In the genomic region with DNA sequence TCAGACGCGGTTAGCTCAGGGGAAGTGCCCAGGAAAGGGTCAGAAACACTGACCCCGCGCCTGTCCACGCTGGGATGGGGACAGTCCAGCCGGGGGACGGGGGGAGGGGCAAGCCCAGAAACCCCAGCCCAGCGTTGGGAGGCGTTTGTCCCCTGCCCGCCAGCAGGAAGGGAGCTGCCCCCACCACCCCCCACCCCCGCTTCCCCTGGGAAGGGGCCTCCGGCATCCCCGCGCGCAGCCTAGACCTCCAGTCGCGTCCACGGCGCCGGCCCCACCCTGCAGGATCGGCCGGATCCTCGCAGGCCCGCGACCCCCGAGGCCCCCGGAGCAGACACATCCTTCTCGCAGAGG, we compare ENCODE assay signal across 8 cellular contexts. TPM values are rescaled to one million over a fixed set of nuclear protein-coding genes. Genes with fewer than 3 reads are reported as not detected.
DNase-seq lines count a peak whose midpoint lies in the region; ATAC-seq and TF ChIP-seq lines count a peak whose summit lies in the region.

No MANE protein-coding gene starts in this region.

- peak overlapping the region in 1 of 2 experiments; percentile 92 for H3K14ac ChIP-seq in mesenchymal stem cell (ENCODE audit: low read length in 2 of 2)

- H3K27me3 Mint-ChIP-seq in MCF 10A (ENCODE audit: insufficient read depth, unreplicated experiment) = no peaks in the 10 kb centered on the region

- peak overlapping the region; percentile 38 for H2AFZ ChIP-seq in ACC112 (ENCODE audit: low read length, unreplicated experiment)
- peak overlapping the region; percentile 51 for H2AFZ ChIP-seq in mesenchymal stem cell (ENCODE audit: low read depth, low read length)

- no peak overlapping the region for H2BK5ac ChIP-seq in mesenchymal stem cell (ENCODE audit: low read depth, low read length, poor library complexity, severe bottlenecking)

- POLR2A ChIA-PET in MCF 10A (lab: Yijun Ruan, JAX) = interaction anchor here (0.6 to 6.8 kb wide), 12 partner anchors 14 to 114 kb away, joined by 3 to 203 read pairs (median 4); partner anchors contain the start of genes DDX39A and DNAJB1

- peak overlapping the region; percentile 62 for H4K8ac ChIP-seq in mesenchymal stem cell (ENCODE audit: low read length)

- intact Hi-C loops in MCF 10A (cut with micrococcal nuclease) = no loop called here

- H3K36me3 ChIP-seq in ACC112 (ENCODE audit: insufficient read depth, low read length) (no peaks in the 10 kb centered on the region), mesenchymal stem cell (ENCODE audit: control insufficient read depth in 1 of 2, insufficient read depth in 2 of 2, low read depth in 1 of 2, low read length in 2 of 2) (peaks cover 14 to 21% of the 10 kb centered on the region in 2 experiments)

- H3K4me3 ChIP-seq in ACC112 (ENCODE audit: low read depth, low read length) = peak overlapping the region; percentile 95
- peak overlapping the region; percentile 80 for H3K4me3 ChIP-seq in HFF-Myc (replicated peaks; ENCODE audit: low read depth, low read length)
- peak overlapping the region; percentile 74 to 89 for H3K4me3 ChIP-seq in mesenchymal stem cell (ENCODE audit: insufficient read depth in 1 of 2, low read depth in 1 of 2, low read length in 2 of 2)

- H2AK5ac ChIP-seq in mesenchymal stem cell (ENCODE audit: low read length, severe bottlenecking) = no peak overlapping the region

- peaks cover 24% of the 10 kb centered on the region for H3K36me3 Mint-ChIP-seq in MCF 10A (ENCODE audit: insufficient read depth, unreplicated experiment)

- H3K27ac Mint-ChIP-seq in MCF 10A (ENCODE audit: low read depth, unreplicated experiment) = peak overlapping the region; percentile 83

- peak overlapping the region; percentile 84 for H3K9ac ChIP-seq in mesenchymal stem cell (ENCODE audit: low read length)

- no peaks in the 10 kb centered on the region for H3K9me3 Mint-ChIP-seq in MCF 10A (ENCODE audit: unreplicated experiment)

- no peaks in the 10 kb centered on the region for H3K27me3 ChIP-seq in ACC112 (ENCODE audit: insufficient read depth, low read length)
- no peaks in the 10 kb centered on the region for H3K27me3 ChIP-seq in mesenchymal stem cell (ENCODE audit: control insufficient read depth in 1 of 2, insufficient read depth in 1 of 2, low read length in 2 of 2)

- no peak for ATAC-seq in HG02870 (IDR thresholded peaks at IDR 0.05; ENCODE audit: unreplicated experiment)

- peak overlapping the region in 1 of 2 experiments; percentile 40 for H2BK12ac ChIP-seq in mesenchymal stem cell (ENCODE audit: low read length in 2 of 2)

- H3K4me1 ChIP-seq in ACC112 (ENCODE audit: control insufficient read depth, insufficient read depth, low read length, unreplicated experiment) = peaks cover 19% of the 10 kb centered on the region
- H3K4me1 ChIP-seq in mesenchymal stem cell (ENCODE audit: control insufficient read depth, insufficient read depth, low read depth, low read length) = peaks cover 20% of the 10 kb centered on the region

- peak overlapping the region; percentile 53 to 97 for H3K18ac ChIP-seq in mesenchymal stem cell (ENCODE audit: low read depth in 1 of 2, low read length in 2 of 2)

- no peak for TF ChIP-seq CTCF in HFF-Myc (IDR thresholded peaks at IDR 0.05; ENCODE audit: low read depth, low read length, missing control alignments)
- TF ChIP-seq CTCF in MCF 10A (IDR thresholded peaks at IDR 0.05; ENCODE audit: unreplicated experiment) = no peak

- peak overlapping the region; percentile 76 for H3K4me3 Mint-ChIP-seq in MCF 10A (ENCODE audit: unreplicated experiment)

- H3K27ac ChIP-seq in ACC112 (ENCODE audit: low read depth, low read length) = no peak overlapping the region
- H3K27ac ChIP-seq in mesenchymal stem cell (ENCODE audit: low read length, poor library complexity, severe bottlenecking) = peak overlapping the region; percentile 1

- CTCF ChIA-PET in MCF 10A (lab: Yijun Ruan, JAX) = interaction anchor here (0.7 to 6.6 kb wide), 6 partner anchors 8 to 161 kb away, joined by 3 to 50 read pairs (median 4); no protein-coding TSS in a partner anchor

- peaks cover 4% of the 10 kb centered on the region for H3K79me1 ChIP-seq in mesenchymal stem cell (replicated peaks; ENCODE audit: low read length, poor library complexity, severe bottlenecking)

- peak overlapping the region in 1 of 2 experiments; percentile 85 for H3K4ac ChIP-seq in mesenchymal stem cell (ENCODE audit: low read depth in 1 of 2, low read length in 2 of 2)

- H2BK120ac ChIP-seq in mesenchymal stem cell (ENCODE audit: low read depth, low read length) = peak overlapping the region; percentile 93

- H3K4me2 ChIP-seq in mesenchymal stem cell (ENCODE audit: low read length, poor library complexity, severe bottlenecking) = peak overlapping the region; percentile 89

- H3K4me1 Mint-ChIP-seq in MCF 10A (ENCODE audit: insufficient read depth, unreplicated experiment) = peaks cover 38% of the 10 kb centered on the region

- peak overlapping the region in 1 of 2 experiments; percentile 60 for H3K23ac ChIP-seq in mesenchymal stem cell (ENCODE audit: low read length in 2 of 2)

- BruUV-seq in MCF 10A (replicated peaks; lab: Mats Ljungman, UMichigan) = no TSS peak

- WGBS in mesenchymal stem cell = under 1% methylated on average over 21 of the region's 28 CpGs

- DNase-seq in HFF-Myc (ENCODE audit: extremely low read depth, low read depth) (no peak), MCF 10A (ENCODE audit: unreplicated experiment) (no peak), mesenchymal stem cell (no peak), NCI-H526 (lab: John Stamatoyannopoulos, UW) (no peak), A172 (ENCODE audit: low spot score) (no peak)
- DNase-seq in activated CD4-positive, CD25-positive, alpha-beta regulatory T cell (lab: John Stamatoyannopoulos, UW) = no peak

- peak overlapping the region; percentile 68 for H2BK15ac ChIP-seq in mesenchymal stem cell (ENCODE audit: low read depth, poor library complexity, severe bottlenecking)

- H3K9me3 ChIP-seq in mesenchymal stem cell (ENCODE audit: control insufficient read depth, low read length) = no peaks in the 10 kb centered on the region

- H4K91ac ChIP-seq in mesenchymal stem cell (ENCODE audit: low read length) = peak overlapping the region; percentile 40

- H3K79me2 ChIP-seq in ACC112 (ENCODE audit: control insufficient read depth, insufficient read depth, low read length, unreplicated experiment) = peaks cover 30% of the 10 kb centered on the region

RNA-seq across cellular contexts. Expression of gene GIPC1, which starts 0.3 kb away (rescaled TPM):
- 107 and 108 TPM in 2 replicates for total RNA-seq in MCF 10A (2022)
- 120 TPM for polyA plus RNA-seq in mesenchymal stem cell (2013, experiment 1 of 2)
- polyA plus RNA-seq in mesenchymal stem cell (2013, experiment 2 of 2) = 116 TPM
- total RNA-seq in A172 (2014; rRNA removed; shearing (Covaris generic)) = 302 and 408 TPM in 2 replicates

RNA-seq across cellular contexts. Expression of gene PTGER1, which starts 20.5 kb away (rescaled TPM):
- total RNA-seq in MCF 10A (2022) = 0.29 and 0.42 TPM in 2 replicates
- polyA plus RNA-seq in mesenchymal stem cell (2013, experiment 1 of 2) = 1.2 TPM
- polyA plus RNA-seq in mesenchymal stem cell (2013, experiment 2 of 2) = 1.3 TPM
- total RNA-seq in A172 (2014; rRNA removed; shearing (Covaris generic)) = 0.29 TPM in 1 of 2 replicates, not detected in the other

RNA-seq across cellular contexts. Expression of gene DNAJB1, which starts 22.5 kb away (rescaled TPM):
- 71.6 and 97.4 TPM in 2 replicates for total RNA-seq in MCF 10A (2022)
- 59.4 TPM for polyA plus RNA-seq in mesenchymal stem cell (2013, experiment 1 of 2)
- 60.1 TPM for polyA plus RNA-seq in mesenchymal stem cell (2013, experiment 2 of 2)
- total RNA-seq in A172 (2014; rRNA removed; shearing (Covaris generic)) = 216 and 229 TPM in 2 replicates

RNA-seq across cellular contexts. Expression of gene TECR, which starts 33.7 kb away (rescaled TPM):
- 74.1 and 106 TPM in 2 replicates for total RNA-seq in MCF 10A (2022)
- 136 TPM for polyA plus RNA-seq in mesenchymal stem cell (2013, experiment 1 of 2)
- polyA plus RNA-seq in mesenchymal stem cell (2013, experiment 2 of 2) = 131 TPM
- total RNA-seq in A172 (2014; rRNA removed; shearing (Covaris generic)) = 69.6 and 81.8 TPM in 2 replicates
